ENCODE assay signal across 8 cellular contexts in the genomic region with DNA sequence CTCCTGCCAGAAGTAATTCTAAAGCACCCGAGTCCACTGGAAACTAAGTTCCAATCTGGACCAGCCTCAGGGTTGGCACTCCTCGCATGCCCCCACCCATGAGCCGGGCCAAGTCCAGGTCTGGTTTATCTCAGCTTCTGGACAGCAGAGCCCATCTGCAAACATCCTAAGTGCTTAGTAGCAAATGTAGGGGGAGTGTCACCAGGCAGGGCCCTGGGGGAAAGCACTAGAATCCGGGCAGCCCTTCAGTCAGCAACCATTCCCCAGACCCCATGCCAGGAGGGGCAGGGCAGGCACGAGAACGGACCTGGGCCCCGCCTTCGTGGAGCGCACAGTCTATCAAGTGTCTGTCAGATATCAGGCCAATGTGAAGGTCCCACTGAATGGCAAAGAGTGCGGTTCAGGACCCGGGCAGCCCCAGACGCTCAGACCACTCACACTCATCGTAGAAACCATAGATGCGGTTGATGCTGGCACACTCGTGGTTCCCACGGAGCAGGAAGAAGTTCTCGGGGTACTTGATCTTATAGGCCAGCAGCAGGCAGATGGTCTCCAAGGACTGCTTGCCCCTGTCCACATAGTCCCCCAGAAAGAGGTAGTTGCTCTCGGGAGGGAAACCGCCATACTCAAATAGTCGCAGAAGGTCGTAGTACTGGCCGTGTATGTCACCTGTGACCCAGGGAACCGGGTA. TPM values are rescaled to one million over a fixed set of nuclear protein-coding genes. Genes with fewer than 3 reads are reported as not detected.
DNase-seq lines count a peak whose midpoint lies in the region; ATAC-seq, FAIRE-seq and TF ChIP-seq lines count a peak whose summit lies in the region.

No MANE protein-coding gene starts in this region.

- TF ChIP-seq EP300 in GM12878 (IDR thresholded peaks at IDR 0.05; ENCODE audit: borderline replicate concordance in 1 of 2, control insufficient read depth in 1 of 2, low read depth in 2 of 2, low read length in 2 of 2) (no peak), tibial nerve (IDR thresholded peaks at IDR 0.05) (no peak)

- no peak for FAIRE-seq in GM12878 (lab: Jason Lieb, UNC)

- H3K4me2 ChIP-seq in GM12878 (ENCODE audit: control insufficient read depth, insufficient read depth) = peak overlapping the region; percentile 98

- intact Hi-C loops in GM12878 (cut with micrococcal nuclease; ENCODE audit: unreplicated experiment) = loop anchor here (2.0 to 5.0 kb wide), 2 partner anchors 37 to 68 kb away; a partner anchor contains a TSS

- H3K9me3 ChIP-seq in GM12878 (replicated peaks; ENCODE audit: control insufficient read depth, insufficient read depth, low read length) (no peaks in the 10 kb centered on the region; the same call in 2 of the 3 replicates), liver (ENCODE audit: control insufficient read depth in 4 of 4, low read length in 3 of 4) (no peaks in the 10 kb centered on the region), tibial nerve (no peaks in the 10 kb centered on the region)

- POLR2A ChIA-PET in GM12878 (lab: Charles Lee) = interaction anchor here (1.0 to 7.3 kb wide), 14 partner anchors 8 to 160 kb away, joined by 3 to 112 read pairs (median 28); a partner anchor contains a TSS

- H3K4me3 ChIP-seq in GM12878 (peak overlapping the region; percentile 80), liver (ENCODE audit: low read depth in 1 of 3, low read length in 3 of 3) (peak overlapping the region; percentile 75 to 95 (median 89)), tibial nerve (peak overlapping the region; percentile 75 to 99 (median 90))

- SMC1A ChIA-PET in GM12878 (lab: Charles Lee; ENCODE audit: uncharacterized antibody, unreplicated experiment) = interaction anchor here (0.8 to 5.7 kb wide), 13 partner anchors 8 to 70 kb away, joined by 3 to 46 read pairs (median 6); a partner anchor contains a TSS

- TF ChIP-seq RAD21 in GM12878 (IDR thresholded peaks at IDR 0.05; ENCODE audit: insufficient read depth, low read depth, low read length) (no peak), liver (IDR thresholded peaks at IDR 0.05) (no peak)

- TF ChIP-seq CTCF in GM12878 (IDR thresholded peaks at IDR 0.05 in 2 of 3, conservative IDR thresholded peaks at IDR 0.05 in 1 of 3; ENCODE audit: control insufficient read depth in 2 of 3, extremely low read depth in 1 of 3, insufficient read depth in 1 of 3, low read depth in 3 of 3, low read length in 3 of 3) (no peak), liver (IDR thresholded peaks at IDR 0.05; ENCODE audit: low read depth, low read length, missing input control) (no peak), tibial nerve (IDR thresholded peaks at IDR 0.05) (no peak)

- H3K4me1 ChIP-seq in GM12878 (ENCODE audit: control insufficient read depth, insufficient read depth, low read length) (peaks cover 38% of the 10 kb centered on the region), liver (ENCODE audit: control insufficient read depth in 4 of 4, insufficient read depth in 4 of 4, low read length in 3 of 4) (peaks cover 11 to 29% (median 19%) of the 10 kb centered on the region in 4 donors), tibial nerve (peaks cover 0 to 74% (median 26%) of the 10 kb centered on the region in 4 donors)

- TF ChIP-seq POLR2A in GM12878 (IDR thresholded peaks at IDR 0.05; ENCODE audit: low read depth, low read length) (peak; percentile 53; the same call in 1 of the 2 replicates), tibial nerve (IDR thresholded peaks at IDR 0.05) (no peak)

- peaks cover 56% of the 10 kb centered on the region for H3K79me2 ChIP-seq in GM12878 (ENCODE audit: control insufficient read depth, insufficient read depth, low read length)

- CTCF ChIA-PET in GM12878 (lab: Yijun Ruan, JAX) = interaction anchor here (1.0 to 5.0 kb wide), 17 partner anchors 11 to 162 kb away, joined by 3 to 53 read pairs (median 9); a partner anchor contains a TSS

- H3K27ac ChIP-seq in GM12878 (ENCODE audit: control insufficient read depth, insufficient read depth) (peak overlapping the region; percentile 94), liver (ENCODE audit: low read depth in 1 of 2, low read length in 2 of 2) (peak overlapping the region in 1 of 2 donors; percentile 89), tibial nerve (peak overlapping the region; percentile 91 to 98 (median 94))

- H4K20me1 ChIP-seq in GM12878 (ENCODE audit: control insufficient read depth, insufficient read depth) = no peaks in the 10 kb centered on the region; the same call in 1 of the 2 replicates

- WGBS in GM12878 (ENCODE audit: insufficient coverage, insufficient replicate concordance, low lambda C conversion rate, missing lambda C conversion rate) = 19% methylated on average over 23 of the region's 23 CpGs
- WGBS in liver = 30% methylated on average over 23 of the region's 23 CpGs
- 32 to 41% methylated on average over 23 of the region's 23 CpGs for WGBS in tibial nerve, 2 donors

- BruUV-seq in GM12878 (replicated peaks; lab: Mats Ljungman, UMichigan) = no TSS peak

- in situ Hi-C loops in GM12878 (cut with MboI) = no loop called here

- peak overlapping the region; percentile 95 for H3K9ac ChIP-seq in GM12878 (ENCODE audit: control insufficient read depth, insufficient read depth, low read length)
- peak overlapping the region in 1 of 2 donors; percentile 86 for H3K9ac ChIP-seq in liver (ENCODE audit: low read depth in 1 of 2, low read length in 2 of 2)

- ATAC-seq in GM12878 = no peak

- no peak overlapping the region for H2AFZ ChIP-seq in GM12878 (ENCODE audit: control insufficient read depth, low read depth, low read length)

- H3K27me3 ChIP-seq in GM12878 (replicated peaks in 1 of 2; ENCODE audit: control insufficient read depth in 2 of 2, insufficient read depth in 2 of 2, low read length in 1 of 2) = no peaks in the 10 kb centered on the region
- H3K27me3 ChIP-seq in liver (ENCODE audit: control insufficient read depth in 4 of 4, insufficient read depth in 4 of 4, low read length in 3 of 4) = no peaks in the 10 kb centered on the region
- H3K27me3 ChIP-seq in tibial nerve = no peaks in the 10 kb centered on the region

- DNase-seq in NOMO-1 treated with DMSO at 0.1 percent for 48 hours (lab: John Stamatoyannopoulos, UW; ENCODE audit: unreplicated experiment) (peak; percentile 26), NOMO-1 treated with dmso at 0.1 percent for 144 hours (lab: John Stamatoyannopoulos, UW; ENCODE audit: unreplicated experiment) (no peak), GM12878 (ENCODE audit: low read depth, low spot score) (no peak), tibial nerve (ENCODE audit: low spot score in 2 of 2) (no peak), NCI-H748 (lab: John Stamatoyannopoulos, UW; ENCODE audit: unreplicated experiment) (no peak), SW480 (ENCODE audit: low spot score) (no peak), foreskin melanocyte (no peak)

- peaks cover 22 to 24% of the 10 kb centered on the region in 2 experiments for H3K36me3 ChIP-seq in GM12878 (ENCODE audit: control insufficient read depth in 2 of 2, insufficient read depth in 2 of 2, low read length in 1 of 2)
- peaks cover 17 to 35% (median 22%) of the 10 kb centered on the region in 4 donors for H3K36me3 ChIP-seq in liver (ENCODE audit: control insufficient read depth in 4 of 4, insufficient read depth in 3 of 4, low read depth in 1 of 4, low read length in 3 of 4)
- peaks cover 0 to 52% (median 21%) of the 10 kb centered on the region in 3 donors for H3K36me3 ChIP-seq in tibial nerve

- RAD21 ChIA-PET in GM12878 (lab: Charles Lee; ENCODE audit: unreplicated experiment) = interaction anchor here (1.0 to 6.4 kb wide), 20 partner anchors 8 to 248 kb away, joined by 3 to 112 read pairs (median 10); a partner anchor contains a TSS

RNA-seq across cellular contexts. Expression of a gene that starts 1.3 kb away (rescaled TPM):
- 38.1 and 44.1 TPM in 2 replicates for total RNA-seq in GM12878 (2013; cell fraction: nucleolus; rRNA removed)
- 342 and 371 TPM in 2 replicates for total RNA-seq in GM12878 (2014; rRNA removed)
- 170 and 176 TPM in 2 replicates for total RNA-seq in GM12878 (2014; rRNA removed; fragmentation: Illumina TruSeq; extraction: Trizol)
- 265 and 269 TPM in 2 replicates for total RNA-seq in GM12878 (2021)
- polyA plus RNA-seq in GM12878 (2011; ENCODE audit: low read depth) = 75.3 TPM
- 86.0 and 211 TPM in 2 replicates for polyA plus RNA-seq in GM12878 (2011; rRNA removed)
- polyA plus RNA-seq in GM12878 (2011; cell fraction: cytosol; rRNA removed) = 440 and 506 TPM in 2 replicates
- polyA plus RNA-seq in GM12878 (2011; cell fraction: nucleus; rRNA removed) = 220 and 242 TPM in 2 replicates
- polyA plus RNA-seq in GM12878 (2012) = 174 and 181 TPM in 2 replicates
- 128 and 202 TPM in 2 replicates for polyA plus RNA-seq in GM12878 (2014; fragmentation: Illumina TruSeq; extraction: Trizol)
- 10 to 100 TPM; 26.4 to 41.7 TPM for polyA plus RNA-seq in GM12878 (2014; fragmentation: Nextera tagmentation; extraction: Ambion mirVana)
- 306 and 326 TPM in 2 replicates for polyA plus RNA-seq in GM12878 (2014; rRNA removed)
- 100 to 1,000 TPM; 417 to 458 TPM for polyA plus RNA-seq in GM12878 (2016; fragmentation: Nextera tagmentation; extraction: Ambion mirVana)
- 121 and 204 TPM in 2 replicates for polyA minus RNA-seq in GM12878 (2011; rRNA and poly(A)+ RNA removed)
- 83.8 and 94.6 TPM in 2 replicates for polyA minus RNA-seq in GM12878 (2011; cell fraction: cytosol; rRNA and poly(A)+ RNA removed)
- polyA minus RNA-seq in GM12878 (2011; cell fraction: nucleus; rRNA and poly(A)+ RNA removed) = 49.0 and 75.9 TPM in 2 replicates
- 10 to 100 TPM; 62.4 to 92.9 TPM for total RNA-seq in liver
- polyA plus RNA-seq in liver = 10 to 100 TPM; 74.2 to 77.6 TPM
- 10 to 100 TPM; 50.6 to 97.8 (median 72.7) TPM for total RNA-seq in tibial nerve

RNA-seq across cellular contexts. Expression of a gene that starts 3.5 kb away (rescaled TPM):
- total RNA-seq in GM12878 (2013; cell fraction: nucleolus; rRNA removed) = 59.5 and 60.3 TPM in 2 replicates
- 52.0 and 60.0 TPM in 2 replicates for total RNA-seq in GM12878 (2014; rRNA removed)
- 18.4 and 19.5 TPM in 2 replicates for total RNA-seq in GM12878 (2014; rRNA removed; fragmentation: Illumina TruSeq; extraction: Trizol)
- 77.4 and 80.7 TPM in 2 replicates for total RNA-seq in GM12878 (2021)
- 12.8 TPM for polyA plus RNA-seq in GM12878 (2011; ENCODE audit: low read depth)
- polyA plus RNA-seq in GM12878 (2011; rRNA removed) = 9.6 and 15.4 TPM in 2 replicates
- polyA plus RNA-seq in GM12878 (2011; cell fraction: cytosol; rRNA removed) = 27.2 and 41.2 TPM in 2 replicates
- polyA plus RNA-seq in GM12878 (2011; cell fraction: nucleus; rRNA removed) = 200 and 210 TPM in 2 replicates
- 48.1 and 51.7 TPM in 2 replicates for polyA plus RNA-seq in GM12878 (2012)
- 3.4 and 13.5 TPM in 2 replicates for polyA plus RNA-seq in GM12878 (2014; fragmentation: Illumina TruSeq; extraction: Trizol)
- 1 to 10 TPM; 1.1 to 6.6 TPM for polyA plus RNA-seq in GM12878 (2014; fragmentation: Nextera tagmentation; extraction: Ambion mirVana)
- polyA plus RNA-seq in GM12878 (2014; rRNA removed) = 83.4 and 85.3 TPM in 2 replicates
- polyA plus RNA-seq in GM12878 (2016; fragmentation: Nextera tagmentation; extraction: Ambion mirVana) = 10 to 100 TPM; 61.8 to 73.3 TPM
- 8.1 and 20.2 TPM in 2 replicates for polyA minus RNA-seq in GM12878 (2011; rRNA and poly(A)+ RNA removed)
- polyA minus RNA-seq in GM12878 (2011; cell fraction: cytosol; rRNA and poly(A)+ RNA removed) = 9.6 and 12.3 TPM in 2 replicates
- polyA minus RNA-seq in GM12878 (2011; cell fraction: nucleus; rRNA and poly(A)+ RNA removed) = 26.1 and 33.3 TPM in 2 replicates
- 1 to 10 TPM; 2.3 to 4.4 TPM for total RNA-seq in liver
- polyA plus RNA-seq in liver = 1 to 10 TPM; 1.1 to 1.6 TPM
- 1 to 10 TPM; 1.5 to 4.5 (median 2.2) TPM for total RNA-seq in tibial nerve

RNA-seq across cellular contexts. Expression of a gene that starts 8.6 kb away (rescaled TPM):
- 30.1 and 32.3 TPM in 2 replicates for total RNA-seq in GM12878 (2013; cell fraction: nucleolus; rRNA removed)
- 21.0 and 21.9 TPM in 2 replicates for total RNA-seq in GM12878 (2014; rRNA removed)
- total RNA-seq in GM12878 (2014; rRNA removed; fragmentation: Illumina TruSeq; extraction: Trizol) = 8.2 TPM in 2 replicates
- 29.5 and 32.7 TPM in 2 replicates for total RNA-seq in GM12878 (2021)
- polyA plus RNA-seq in GM12878 (2011; ENCODE audit: low read depth) = 12.9 TPM
- 9.6 and 18.6 TPM in 2 replicates for polyA plus RNA-seq in GM12878 (2011; rRNA removed)
- 31.8 and 50.4 TPM in 2 replicates for polyA plus RNA-seq in GM12878 (2011; cell fraction: cytosol; rRNA removed)
- polyA plus RNA-seq in GM12878 (2011; cell fraction: nucleus; rRNA removed) = 114 and 143 TPM in 2 replicates
- 21.3 and 26.9 TPM in 2 replicates for polyA plus RNA-seq in GM12878 (2012)
- polyA plus RNA-seq in GM12878 (2014; fragmentation: Illumina TruSeq; extraction: Trizol) = 5.8 and 15.6 TPM in 2 replicates
- 1 to 10 TPM; 1.1 to 3.6 TPM for polyA plus RNA-seq in GM12878 (2014; fragmentation: Nextera tagmentation; extraction: Ambion mirVana)
- polyA plus RNA-seq in GM12878 (2014; rRNA removed) = 36.2 and 37.6 TPM in 2 replicates
- polyA plus RNA-seq in GM12878 (2016; fragmentation: Nextera tagmentation; extraction: Ambion mirVana) = 10 to 100 TPM; 22.0 to 25.6 TPM
- polyA minus RNA-seq in GM12878 (2011; rRNA and poly(A)+ RNA removed) = 7.2 and 11.3 TPM in 2 replicates
- 4.8 and 10.5 TPM in 2 replicates for polyA minus RNA-seq in GM12878 (2011; cell fraction: cytosol; rRNA and poly(A)+ RNA removed)
- 14.0 and 24.6 TPM in 2 replicates for polyA minus RNA-seq in GM12878 (2011; cell fraction: nucleus; rRNA and poly(A)+ RNA removed)
- total RNA-seq in liver = 1 to 10 TPM; 5.9 to 8.6 TPM
- 1 to 10 TPM; 4.5 to 5.4 TPM for polyA plus RNA-seq in liver
- 10 to 100 TPM; 22.7 to 39.0 (median 36.4) TPM for total RNA-seq in tibial nerve

RNA-seq across cellular contexts. Expression of a gene that starts 15.1 kb away (rescaled TPM):
- total RNA-seq in GM12878 (2013; cell fraction: nucleolus; rRNA removed) = 0.15 and 0.22 TPM in 2 replicates
- total RNA-seq in GM12878 (2014; rRNA removed) = 0.11 TPM in 2 replicates
- 0.04 TPM in 1 of 2 replicates, not detected in the other for total RNA-seq in GM12878 (2014; rRNA removed; fragmentation: Illumina TruSeq; extraction: Trizol)
- total RNA-seq in GM12878 (2021) = 0.10 and 0.19 TPM in 2 replicates
- polyA plus RNA-seq in GM12878 (2011; ENCODE audit: low read depth) = 0.18 TPM
- not detected in 2 replicates for polyA plus RNA-seq in GM12878 (2011; rRNA removed)
- polyA plus RNA-seq in GM12878 (2011; cell fraction: cytosol; rRNA removed) = 0.01 TPM in 1 of 2 replicates, not detected in the other
- 0.07 and 0.13 TPM in 2 replicates for polyA plus RNA-seq in GM12878 (2011; cell fraction: nucleus; rRNA removed)
- polyA plus RNA-seq in GM12878 (2012) = 0.27 and 0.31 TPM in 2 replicates
- polyA plus RNA-seq in GM12878 (2014; fragmentation: Illumina TruSeq; extraction: Trizol) = 0.10 TPM in 1 of 2 replicates, not detected in the other
- under 1 TPM in 1 of 2 experiments, not detected in 1; 0.02 TPM for polyA plus RNA-seq in GM12878 (2014; fragmentation: Nextera tagmentation; extraction: Ambion mirVana)
- polyA plus RNA-seq in GM12878 (2014; rRNA removed) = 0.14 and 0.25 TPM in 2 replicates
- polyA plus RNA-seq in GM12878 (2016; fragmentation: Nextera tagmentation; extraction: Ambion mirVana) = under 1 TPM in 1 of 2 experiments, not detected in 1; 0.09 TPM
- polyA minus RNA-seq in GM12878 (2011; rRNA and poly(A)+ RNA removed) = not detected in 2 replicates
- not detected in 2 replicates for polyA minus RNA-seq in GM12878 (2011; cell fraction: cytosol; rRNA and poly(A)+ RNA removed)
- polyA minus RNA-seq in GM12878 (2011; cell fraction: nucleus; rRNA and poly(A)+ RNA removed) = 0.12 TPM in 1 of 2 replicates, not detected in the other
- under 1 TPM; 0.05 to 0.08 TPM for total RNA-seq in liver
- under 1 TPM; 0.12 to 0.19 TPM for polyA plus RNA-seq in liver
- total RNA-seq in tibial nerve = 1 to 10 TPM; 1.8 to 5.9 (median 4.3) TPM

RNA-seq across cellular contexts. Expression of a gene that starts 27.0 kb away (rescaled TPM):
- 0.98 and 1.1 TPM in 2 replicates for total RNA-seq in GM12878 (2013; cell fraction: nucleolus; rRNA removed)
- total RNA-seq in GM12878 (2014; rRNA removed) (0.68 and 0.82 TPM in 2 replicates), GM12878 (2014; rRNA removed; fragmentation: Illumina TruSeq; extraction: Trizol) (0.63 and 0.64 TPM in 2 replicates), GM12878 (2021) (1.3 and 1.5 TPM in 2 replicates), liver (under 1 TPM; 0.17 to 0.23 TPM), tibial nerve (10 to 100 TPM in 1 of 4 donors, 1 to 10 TPM in 3; 3.7 to 23.1 (median 5.9) TPM)
- 0.31 TPM for polyA plus RNA-seq in GM12878 (2011; ENCODE audit: low read depth)
- polyA plus RNA-seq in GM12878 (2011; rRNA removed) (0.12 and 0.16 TPM in 2 replicates), GM12878 (2014; fragmentation: Illumina TruSeq; extraction: Trizol) (0.25 and 0.79 TPM in 2 replicates), GM12878 (2014; fragmentation: Nextera tagmentation; extraction: Ambion mirVana) (under 1 TPM; 0.24 to 0.58 TPM), GM12878 (2014; rRNA removed) (2.1 and 2.4 TPM in 2 replicates), GM12878 (2016; fragmentation: Nextera tagmentation; extraction: Ambion mirVana) (under 1 TPM in 1 of 2 experiments, not detected in 1; 0.35 TPM), liver (1 to 10 TPM in 1 of 2 donors, under 1 TPM in 1; 0.14 to 1.8 TPM)
- 0.42 and 0.45 TPM in 2 replicates for polyA plus RNA-seq in GM12878 (2011; cell fraction: cytosol; rRNA removed)
- 0.84 and 1.2 TPM in 2 replicates for polyA plus RNA-seq in GM12878 (2011; cell fraction: nucleus; rRNA removed)
- polyA plus RNA-seq in GM12878 (2012) = 0.74 and 0.87 TPM in 2 replicates
- 0.37 and 0.52 TPM in 2 replicates for polyA minus RNA-seq in GM12878 (2011; rRNA and poly(A)+ RNA removed)
- not detected in 2 replicates for polyA minus RNA-seq in GM12878 (2011; cell fraction: cytosol; rRNA and poly(A)+ RNA removed)
- 0.24 and 0.38 TPM in 2 replicates for polyA minus RNA-seq in GM12878 (2011; cell fraction: nucleus; rRNA and poly(A)+ RNA removed)
